ENCODE assay signal across 1 cellular context in genomic region chr10:125734823-125735222, GRCh38.
TF ChIP-seq lines count a peak whose summit lies in the region.

No MANE protein-coding gene starts in this region.

TF ChIP-seq in GM23338, 12 proteins besides CTCF, POLR2A, EP300 and RAD21 (continued from another document):
- TF ChIP-seq ZNF462 (CRISPR knock-in tag; IDR thresholded peaks at IDR 0.05) (no peak), REST (IDR thresholded peaks at IDR 0.05; ENCODE audit: unreplicated experiment) (no peak), ZNF331 (CRISPR knock-in tag; IDR thresholded peaks at IDR 0.05; ENCODE audit: low read depth) (no peak), EZH2 (IDR thresholded peaks at IDR 0.05; ENCODE audit: low read depth, unreplicated experiment) (no peak)
